ENCODE assay signal across 17 cellular contexts in genomic region chr6:47651505-47651944, GRCh38. TPM values are rescaled to one million over a fixed set of nuclear protein-coding genes. Genes with fewer than 3 reads are reported as not detected.
DNase-seq lines count a peak whose midpoint lies in the region; ATAC-seq, FAIRE-seq and TF ChIP-seq lines count a peak whose summit lies in the region.
"Had no signal": no experiment of that assay in that cellular context is flagged by ENCODE, and none has a peak within 500 bp of the region (broad histone marks: within the 10 kb centered on the region; RNA-seq: fewer than 3 reads in every experiment).

No MANE protein-coding gene starts in this region.

- H3K27ac ChIP-seq in heart right ventricle = peak overlapping the region in 7 of 10 donors; percentile 17 to 67 (median 56)
- peak overlapping the region; percentile 62 for H3K27ac ChIP-seq in astrocyte (ENCODE audit: low read depth, low read length)
- H3K27ac ChIP-seq: testis had no signal

- H3K79me2 ChIP-seq in astrocyte (ENCODE audit: insufficient read depth, low read length) = no peaks in the 10 kb centered on the region

- no peaks in the 10 kb centered on the region for H4K20me1 ChIP-seq in astrocyte (ENCODE audit: insufficient read depth, low read length)

- ATAC-seq in heart right ventricle (peak in 6 of 8 donors; percentile 30 to 71 (median 37)), Right ventricle myocardium inferior (no peak), left cardiac atrium (peak; percentile 27 to 75), GM21447 (IDR thresholded peaks at IDR 0.05; ENCODE audit: unreplicated experiment) (no peak)

- no peaks in the 10 kb centered on the region for H3K9me3 Mint-ChIP-seq in astrocyte (ENCODE audit: unreplicated experiment)
- H3K9me3 Mint-ChIP-seq: activated CD4-positive, alpha-beta T cell treated with anti-CD3 and anti-CD28 coated beads, Interleukin-2, amount 10 ng/mL, durations not matched to agents 7 days and 5 days had no signal

- H3K36me3 Mint-ChIP-seq in astrocyte (ENCODE audit: low read depth, unreplicated experiment) = no peaks in the 10 kb centered on the region

- H3K27ac Mint-ChIP-seq in astrocyte (ENCODE audit: unreplicated experiment) = no peak overlapping the region
- H3K27ac Mint-ChIP-seq: activated CD4-positive, alpha-beta T cell treated with anti-CD3 and anti-CD28 coated beads, Interleukin-2, amount 10 ng/mL, durations not matched to agents 7 days and 5 days had no signal

- H3K4me1 ChIP-seq in heart right ventricle (peaks cover 5 to 27% (median 16%) of the 10 kb centered on the region in 9 donors), astrocyte (ENCODE audit: insufficient read depth, low read length) (peaks cover 16% of the 10 kb centered on the region)
- H3K4me1 ChIP-seq: testis had no signal

- no peak for FAIRE-seq in astrocyte (lab: Jason Lieb, UNC)
- FAIRE-seq in GM19239 (lab: Jason Lieb, UNC) = no peak

- no peaks in the 10 kb centered on the region for H3K9me3 ChIP-seq in heart right ventricle
- H3K9me3 ChIP-seq in astrocyte (ENCODE audit: insufficient read depth, low read depth, low read length) = no peaks in the 10 kb centered on the region
- H3K9me3 ChIP-seq: testis had no signal

- peak overlapping the region; percentile 57 for H2AFZ ChIP-seq in astrocyte (ENCODE audit: low read depth, low read length)

- H3K4me3 ChIP-seq in heart right ventricle (no peak overlapping the region), astrocyte (ENCODE audit: insufficient read depth, low read depth, low read length) (peak overlapping the region; percentile 3)
- H3K4me3 ChIP-seq: testis had no signal

- H3K36me3 ChIP-seq in heart right ventricle (no peaks in the 10 kb centered on the region), astrocyte (ENCODE audit: insufficient read depth, low read length) (no peaks in the 10 kb centered on the region)

- POLR2A ChIA-PET in HEK293T (lab: Yijun Ruan, JAX) = no interaction called here

- CTCF ChIA-PET in HEK293T (lab: Yijun Ruan, JAX) = no interaction called here

- no peaks in the 10 kb centered on the region for H3K27me3 Mint-ChIP-seq in astrocyte (ENCODE audit: low read depth, unreplicated experiment)
- H3K27me3 Mint-ChIP-seq: activated CD4-positive, alpha-beta T cell treated with anti-CD3 and anti-CD28 coated beads, Interleukin-2, amount 10 ng/mL, durations not matched to agents 7 days and 5 days had no signal

- H3K27me3 ChIP-seq in heart right ventricle (no peaks in the 10 kb centered on the region), astrocyte (ENCODE audit: insufficient read depth, low read length) (no peaks in the 10 kb centered on the region)
- H3K27me3 ChIP-seq: testis had no signal

- TF ChIP-seq CTCF in heart right ventricle (IDR thresholded peaks at IDR 0.05) (no peak), astrocyte (IDR thresholded peaks at IDR 0.05; ENCODE audit: insufficient read depth, low read depth, low read length) (no peak)

- peaks cover 3% of the 10 kb centered on the region for H3K4me1 Mint-ChIP-seq in astrocyte (ENCODE audit: low read depth, unreplicated experiment)

- H3K9ac ChIP-seq in astrocyte (ENCODE audit: low read length) = peak overlapping the region; percentile 43

- intact Hi-C loops in heart right ventricle (cut with DNase I) = loop anchor here in 2 of 10 donors (5.0 kb wide), 2 partner anchors 81 to 91 kb away; no protein-coding TSS in a partner anchor
- intact Hi-C loops in Right ventricle myocardium inferior (cut with DNase I) = loop anchor here (5.0 kb wide), 1 partner anchor 46 kb away; the partner anchor contains the start of gene ADGRF4
- intact Hi-C loops in left cardiac atrium (cut with DNase I) = no loop called here

- H3K4me2 ChIP-seq in astrocyte (ENCODE audit: low read length) = peak overlapping the region; percentile 78

- WGBS in heart right ventricle, 2 donors = 33 to 48% methylated on average over 6 of the region's 6 CpGs

- no peak overlapping the region for H3K4me3 Mint-ChIP-seq in astrocyte (ENCODE audit: unreplicated experiment)
- H3K4me3 Mint-ChIP-seq: activated CD4-positive, alpha-beta T cell treated with anti-CD3 and anti-CD28 coated beads, Interleukin-2, amount 10 ng/mL, durations not matched to agents 7 days and 5 days had no signal

- DNase-seq in heart right ventricle = no peak
- DNase-seq in Right ventricle myocardium inferior (ENCODE audit: missing footprints) = no peak
- DNase-seq in astrocyte (ENCODE audit: low read depth) = peak; percentile 77
- DNase-seq in left cardiac atrium = no peak
- no peak for DNase-seq in GM19238 (ENCODE audit: insufficient read length, low spot score)
- no peak for DNase-seq in GM19239 (ENCODE audit: insufficient read length, low spot score)
- no peak for DNase-seq in HEK293T (ENCODE audit: extremely low spot score)
- DNase-seq: activated CD4-positive, alpha-beta T cell treated with anti-CD3 and anti-CD28 coated beads, Interleukin-2, amount 10 ng/mL, durations not matched to agents 7 days and 5 days; activated effector memory CD4-positive, alpha-beta T cell treated with Interleukin-2 at 50 U/mL for 16 hours; DMS79 treated with DMSO at 0.1 percent for 48 hours; hypothalamus; midbrain; NCI-H510A treated with DMSO at 0.1 percent for 48 hours; right cardiac atrium; testis had no signal

TF ChIP-seq in HEK293T, 16 proteins besides CTCF, POLR2A, EP300 and RAD21:
- TF ChIP-seq TARDBP (IDR thresholded peaks at IDR 0.05) (no peak), NFRKB (IDR thresholded peaks at IDR 0.05) (no peak), ARNT (IDR thresholded peaks at IDR 0.05) (no peak), FOXA1 (IDR thresholded peaks at IDR 0.05) (no peak), SP1 (IDR thresholded peaks at IDR 0.05) (no peak), CTBP1 (IDR thresholded peaks at IDR 0.05; ENCODE audit: borderline replicate concordance) (no peak), FOXK2 (IDR thresholded peaks at IDR 0.05) (no peak), ELF4 (IDR thresholded peaks at IDR 0.05) (no peak), L3MBTL2 (conservative IDR thresholded peaks at IDR 0.05) (no peak), HDGF (IDR thresholded peaks at IDR 0.05; ENCODE audit: borderline replicate concordance) (no peak), BHLHE40 (IDR thresholded peaks at IDR 0.05; ENCODE audit: borderline replicate concordance) (no peak), LEF1 (IDR thresholded peaks at IDR 0.05; ENCODE audit: borderline replicate concordance) (no peak), FOXM1 (IDR thresholded peaks at IDR 0.05; ENCODE audit: borderline replicate concordance) (no peak), SUZ12 (IDR thresholded peaks at IDR 0.05) (no peak), ZNF384 (IDR thresholded peaks at IDR 0.05) (no peak)
- TF ChIP-seq, protein P1, sequence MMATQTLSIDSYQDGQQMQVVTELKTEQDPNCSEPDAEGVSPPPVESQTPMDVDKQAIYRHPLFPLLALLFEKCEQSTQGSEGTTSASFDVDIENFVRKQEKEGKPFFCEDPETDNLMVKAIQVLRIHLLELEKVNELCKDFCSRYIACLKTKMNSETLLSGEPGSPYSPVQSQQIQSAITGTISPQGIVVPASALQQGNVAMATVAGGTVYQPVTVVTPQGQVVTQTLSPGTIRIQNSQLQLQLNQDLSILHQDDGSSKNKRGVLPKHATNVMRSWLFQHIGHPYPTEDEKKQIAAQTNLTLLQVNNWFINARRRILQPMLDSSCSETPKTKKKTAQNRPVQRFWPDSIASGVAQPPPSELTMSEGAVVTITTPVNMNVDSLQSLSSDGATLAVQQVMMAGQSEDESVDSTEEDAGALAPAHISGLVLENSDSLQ (IDR thresholded peaks at IDR 0.05) = no peak

RNA-seq across cellular contexts. Expression of gene ADGRF4, which starts 46.9 kb away (rescaled TPM):
- total RNA-seq in heart right ventricle (under 1 TPM in 4 of 10 donors, not detected in 6; 0.07 to 0.74 (median 0.40) TPM), Right ventricle myocardium inferior (not detected), astrocyte (1.2 and 1.4 TPM in 2 replicates), left cardiac atrium (under 1 TPM; 0.06 to 0.26 TPM)
- under 1 TPM in 1 of 2 donors, not detected in 1; 0.01 TPM for polyA plus RNA-seq in heart right ventricle
- total RNA-seq: A673; activated CD4-positive, alpha-beta T cell treated with anti-CD3 and anti-CD28 coated beads, Interleukin-2, amount 10 ng/mL, durations not matched to agents 7 days and 5 days had no signal

Comparison
In these comparisons a context has a peak if more than half of its experiments do, and no peak if none do; other contexts are left out.
1. ATAC-seq: peak in heart right ventricle (6 of 8) and left cardiac atrium (2 of 2); none in Right ventricle myocardium inferior (single experiment) and GM21447 (single experiment).